Comparison of ENCODE assay signal across 23 cellular contexts in genomic region chr10:118957141-118957825, GRCh38.
"Had no signal": no experiment of that assay in that cellular context is flagged by ENCODE, and none has a peak within 500 bp of the region (broad histone marks: within the 10 kb centered on the region; RNA-seq: fewer than 3 reads in every experiment).

No MANE protein-coding gene starts in this region.

- H3K4me3 ChIP-seq: ascending aorta, hepatocyte, lung, prostate gland, thyroid gland had no signal

- H3K4me1 Mint-ChIP-seq: immature natural killer cell had no signal

- H3K27me3 ChIP-seq: ascending aorta, brain microvascular endothelial cell, hepatocyte, thyroid gland had no signal

- H3K9me3 ChIP-seq: ascending aorta, prostate gland, thyroid gland had no signal

- H3K4me3 Mint-ChIP-seq: activated T-helper 17 cell treated with anti-CD3 and anti-CD28 coated beads, Interleukin-2, amount 50 U/mL, for 72 hours; immature natural killer cell; naive thymus-derived CD4-positive, alpha-beta T cell; neural crest cell; WTC11 had no signal

- DNase-seq: activated CD4-positive, alpha-beta T cell treated with anti-CD3 and anti-CD28 coated beads, Interleukin-2, amount 50 U/mL, for 4 hours; activated T-cell treated with anti-CD3 and anti-CD28 coated beads, Interleukin-2, amount 50 U/mL, for 1 hour; brain microvascular endothelial cell; central memory CD4-positive, alpha-beta T cell; dermis blood vessel endothelial cell; effector CD8-positive, alpha-beta T cell; foreskin melanocyte; immature natural killer cell; left colon; naive thymus-derived CD4-positive, alpha-beta T cell; stimulated activated CD4-positive, alpha-beta T cell treated with anti-CD3 and anti-CD28 coated beads, Interleukin-4, amount 100 ng/mL, for 24 hours; stimulated activated naive CD4-positive, alpha-beta T cell treated with Interleukin-2 at 50 U/mL for 16 hours; T-helper 9 cell; thyroid gland had no signal

- ATAC-seq: activated naive CD4-positive, alpha-beta T cell treated with anti-CD3 and anti-CD28 coated beads, Interleukin-2, amount 50 U/mL, for 72 hours; activated T-helper 17 cell treated with anti-CD3 and anti-CD28 coated beads, Interleukin-2, amount 50 U/mL, for 72 hours; esophagus mucosa; left colon; naive thymus-derived CD4-positive, alpha-beta T cell; WTC11 had no signal

- H3K9me3 Mint-ChIP-seq: activated naive CD4-positive, alpha-beta T cell treated with anti-CD3 and anti-CD28 coated beads, Interleukin-2, amount 50 U/mL, for 72 hours; activated T-helper 17 cell treated with anti-CD3 and anti-CD28 coated beads, Interleukin-2, amount 50 U/mL, for 72 hours; immature natural killer cell; neural crest cell; WTC11 had no signal

- H3K36me3 Mint-ChIP-seq: activated naive CD4-positive, alpha-beta T cell treated with anti-CD3 and anti-CD28 coated beads, Interleukin-2, amount 50 U/mL, for 72 hours; immature natural killer cell; naive thymus-derived CD4-positive, alpha-beta T cell; WTC11 had no signal

- H3K27ac Mint-ChIP-seq: activated naive CD4-positive, alpha-beta T cell treated with anti-CD3 and anti-CD28 coated beads, Interleukin-2, amount 50 U/mL, for 72 hours; activated T-helper 17 cell treated with anti-CD3 and anti-CD28 coated beads, Interleukin-2, amount 50 U/mL, for 72 hours; immature natural killer cell; naive thymus-derived CD4-positive, alpha-beta T cell; WTC11 had no signal

- H3K4me1 ChIP-seq: prostate gland had no signal

- H3K27ac ChIP-seq: ascending aorta, brain microvascular endothelial cell, hepatocyte, prostate gland, thyroid gland had no signal

- H3K36me3 ChIP-seq: ascending aorta, brain microvascular endothelial cell, prostate gland, thyroid gland had no signal
